ENCODE assay signal across 1 cellular context in the genomic region with DNA sequence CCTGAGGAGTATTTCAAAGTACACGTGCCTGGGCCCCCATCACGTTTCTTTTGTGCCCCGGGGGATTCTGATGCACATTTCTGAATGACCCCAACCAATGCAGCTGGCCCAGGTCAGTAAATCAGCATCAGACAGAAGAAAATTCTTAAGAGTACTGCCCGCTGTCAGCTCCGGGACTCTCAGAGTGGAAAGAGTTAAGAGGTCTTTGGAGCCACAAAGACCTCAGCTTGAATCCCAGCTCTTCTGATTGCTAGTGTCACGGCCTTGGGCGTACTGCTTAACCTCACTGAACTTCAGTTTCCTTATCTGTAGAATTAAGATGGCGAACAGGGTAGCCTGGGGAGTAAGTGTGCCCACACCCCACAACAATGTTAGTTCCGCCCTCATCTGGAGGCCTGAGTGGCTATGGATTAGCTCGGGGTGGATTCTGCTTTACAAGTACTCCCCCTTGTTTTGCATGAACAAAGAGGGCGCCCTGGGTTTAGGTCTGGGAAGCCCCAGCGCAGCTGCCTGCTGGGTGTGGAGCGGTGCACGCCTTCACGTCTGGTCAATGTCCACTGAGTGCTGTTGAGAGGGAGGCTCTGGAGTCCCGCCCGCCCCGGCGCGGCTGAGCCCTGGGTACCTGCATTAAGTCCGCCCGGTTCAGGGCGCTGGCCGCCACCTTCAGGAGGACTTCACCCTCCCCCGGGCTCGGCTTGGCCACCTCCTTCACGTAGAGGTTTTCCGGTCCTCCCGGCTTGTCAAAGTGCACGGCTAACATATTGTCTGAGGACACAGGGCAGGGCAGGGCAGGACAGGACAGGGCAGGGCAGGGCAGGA.
TF ChIP-seq lines count a peak whose summit lies in the region.

No MANE protein-coding gene starts in this region.

TF ChIP-seq in K562, 482 proteins besides CTCF, POLR2A, EP300 and RAD21 (continued from another document and continues in another):
- TF ChIP-seq, protein P1, sequence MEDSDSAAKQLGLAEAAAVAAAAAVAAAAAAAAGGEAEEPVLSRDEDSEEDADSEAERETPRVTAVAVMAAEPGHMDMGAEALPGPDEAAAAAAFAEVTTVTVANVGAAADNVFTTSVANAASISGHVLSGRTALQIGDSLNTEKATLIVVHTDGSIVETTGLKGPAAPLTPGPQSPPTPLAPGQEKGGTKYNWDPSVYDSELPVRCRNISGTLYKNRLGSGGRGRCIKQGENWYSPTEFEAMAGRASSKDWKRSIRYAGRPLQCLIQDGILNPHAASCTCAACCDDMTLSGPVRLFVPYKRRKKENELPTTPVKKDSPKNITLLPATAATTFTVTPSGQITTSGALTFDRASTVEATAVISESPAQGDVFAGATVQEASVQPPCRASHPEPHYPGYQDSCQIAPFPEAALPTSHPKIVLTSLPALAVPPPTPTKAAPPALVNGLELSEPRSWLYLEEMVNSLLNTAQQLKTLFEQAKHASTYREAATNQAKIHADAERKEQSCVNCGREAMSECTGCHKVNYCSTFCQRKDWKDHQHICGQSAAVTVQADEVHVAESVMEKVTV (CRISPR knock-in tag; IDR thresholded peaks at IDR 0.05): no peak
- TF ChIP-seq NELFE (IDR thresholded peaks at IDR 0.05; ENCODE audit: insufficient read depth, insufficient read length) (no peak), RFX5 (IDR thresholded peaks at IDR 0.05; ENCODE audit: low read depth, low read length) (no peak), RB1 (IDR thresholded peaks at IDR 0.05; ENCODE audit: low read depth) (no peak), MAFF (IDR thresholded peaks at IDR 0.05; ENCODE audit: low read length) (no peak), NR2F6 (CRISPR knock-in tag; IDR thresholded peaks at IDR 0.05) (no peak), NFATC3 (IDR thresholded peaks at IDR 0.05) (no peak), CBX5 (IDR thresholded peaks at IDR 0.05; ENCODE audit: borderline replicate concordance, low read depth) (0 out of 2 replicates have a peak, but pooled peaks have one; percentile 3), SLC30A9 (CRISPR knock-in tag; IDR thresholded peaks at IDR 0.05) (no peak), NCOR1 (IDR thresholded peaks at IDR 0.05) (0 out of 2 replicates have a peak, but pooled peaks have one; percentile 23), RCOR1 (IDR thresholded peaks at IDR 0.05; ENCODE audit: borderline replicate concordance in 1 of 2, low read depth in 2 of 2, low read length in 2 of 2) (peak in 1 of 2 experiments; percentile 49; a peak in 2 of 4 replicates), SMC3 (conservative IDR thresholded peaks at IDR 0.05; ENCODE audit: insufficient read depth, low read depth, low read length) (peak; percentile 18; the same call in 1 of the 2 replicates), KAT2B (IDR thresholded peaks at IDR 0.05; ENCODE audit: low read depth, low read length) (no peak), ZNF311 (CRISPR knock-in tag; IDR thresholded peaks at IDR 0.05) (no peak), KLF13 (tag; IDR thresholded peaks at IDR 0.05; ENCODE audit: borderline replicate concordance, low read depth) (0 out of 2 replicates have a peak, but pooled peaks have one; percentile 15), ZBTB17 (CRISPR knock-in tag; IDR thresholded peaks at IDR 0.05) (peak; percentile 18; the same call in 1 of the 2 replicates), TCF3 (CRISPR knock-in tag; IDR thresholded peaks at IDR 0.05) (peak; percentile 30), NRF1 (conservative IDR thresholded peaks at IDR 0.05 in 1 of 2, IDR thresholded peaks at IDR 0.05 in 1 of 2) (peak; percentile 76 to 81), TBP (optimal IDR thresholded peaks at IDR 0.05; ENCODE audit: low read depth, low read length) (peak; percentile 40), U2AF1 (optimal IDR thresholded peaks at IDR 0.05; ENCODE audit: low read depth, low read length) (no peak), FOXK2 (conservative IDR thresholded peaks at IDR 0.05 in 1 of 2, IDR thresholded peaks at IDR 0.05 in 1 of 2; ENCODE audit: low read depth in 2 of 2) (peak; percentile 51 to 65; a peak in 2 of 4 replicates)
- TF ChIP-seq, protein P2, sequence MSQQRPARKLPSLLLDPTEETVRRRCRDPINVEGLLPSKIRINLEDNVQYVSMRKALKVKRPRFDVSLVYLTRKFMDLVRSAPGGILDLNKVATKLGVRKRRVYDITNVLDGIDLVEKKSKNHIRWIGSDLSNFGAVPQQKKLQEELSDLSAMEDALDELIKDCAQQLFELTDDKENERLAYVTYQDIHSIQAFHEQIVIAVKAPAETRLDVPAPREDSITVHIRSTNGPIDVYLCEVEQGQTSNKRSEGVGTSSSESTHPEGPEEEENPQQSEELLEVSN (IDR thresholded peaks at IDR 0.05; ENCODE audit: borderline replicate concordance in 1 of 2, extremely low read depth in 1 of 2, insufficient read depth in 1 of 2, insufficient read length in 1 of 2, low read depth in 1 of 2, low read length in 1 of 2, poor library complexity in 1 of 2, severe bottlenecking in 1 of 2): peak in 1 of 2 experiments; percentile 1
- TF ChIP-seq, protein P3, sequence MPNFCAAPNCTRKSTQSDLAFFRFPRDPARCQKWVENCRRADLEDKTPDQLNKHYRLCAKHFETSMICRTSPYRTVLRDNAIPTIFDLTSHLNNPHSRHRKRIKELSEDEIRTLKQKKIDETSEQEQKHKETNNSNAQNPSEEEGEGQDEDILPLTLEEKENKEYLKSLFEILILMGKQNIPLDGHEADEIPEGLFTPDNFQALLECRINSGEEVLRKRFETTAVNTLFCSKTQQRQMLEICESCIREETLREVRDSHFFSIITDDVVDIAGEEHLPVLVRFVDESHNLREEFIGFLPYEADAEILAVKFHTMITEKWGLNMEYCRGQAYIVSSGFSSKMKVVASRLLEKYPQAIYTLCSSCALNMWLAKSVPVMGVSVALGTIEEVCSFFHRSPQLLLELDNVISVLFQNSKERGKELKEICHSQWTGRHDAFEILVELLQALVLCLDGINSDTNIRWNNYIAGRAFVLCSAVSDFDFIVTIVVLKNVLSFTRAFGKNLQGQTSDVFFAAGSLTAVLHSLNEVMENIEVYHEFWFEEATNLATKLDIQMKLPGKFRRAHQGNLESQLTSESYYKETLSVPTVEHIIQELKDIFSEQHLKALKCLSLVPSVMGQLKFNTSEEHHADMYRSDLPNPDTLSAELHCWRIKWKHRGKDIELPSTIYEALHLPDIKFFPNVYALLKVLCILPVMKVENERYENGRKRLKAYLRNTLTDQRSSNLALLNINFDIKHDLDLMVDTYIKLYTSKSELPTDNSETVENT (CRISPR knock-in tag; IDR thresholded peaks at IDR 0.05): no peak
- TF ChIP-seq, protein P4, sequence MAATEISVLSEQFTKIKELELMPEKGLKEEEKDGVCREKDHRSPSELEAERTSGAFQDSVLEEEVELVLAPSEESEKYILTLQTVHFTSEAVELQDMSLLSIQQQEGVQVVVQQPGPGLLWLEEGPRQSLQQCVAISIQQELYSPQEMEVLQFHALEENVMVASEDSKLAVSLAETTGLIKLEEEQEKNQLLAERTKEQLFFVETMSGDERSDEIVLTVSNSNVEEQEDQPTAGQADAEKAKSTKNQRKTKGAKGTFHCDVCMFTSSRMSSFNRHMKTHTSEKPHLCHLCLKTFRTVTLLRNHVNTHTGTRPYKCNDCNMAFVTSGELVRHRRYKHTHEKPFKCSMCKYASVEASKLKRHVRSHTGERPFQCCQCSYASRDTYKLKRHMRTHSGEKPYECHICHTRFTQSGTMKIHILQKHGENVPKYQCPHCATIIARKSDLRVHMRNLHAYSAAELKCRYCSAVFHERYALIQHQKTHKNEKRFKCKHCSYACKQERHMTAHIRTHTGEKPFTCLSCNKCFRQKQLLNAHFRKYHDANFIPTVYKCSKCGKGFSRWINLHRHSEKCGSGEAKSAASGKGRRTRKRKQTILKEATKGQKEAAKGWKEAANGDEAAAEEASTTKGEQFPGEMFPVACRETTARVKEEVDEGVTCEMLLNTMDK (IDR thresholded peaks at IDR 0.05; ENCODE audit: borderline replicate concordance, insufficient read depth, low read depth, low read length, poor library complexity, severe bottlenecking): no peak
- TF ChIP-seq, protein P5, sequence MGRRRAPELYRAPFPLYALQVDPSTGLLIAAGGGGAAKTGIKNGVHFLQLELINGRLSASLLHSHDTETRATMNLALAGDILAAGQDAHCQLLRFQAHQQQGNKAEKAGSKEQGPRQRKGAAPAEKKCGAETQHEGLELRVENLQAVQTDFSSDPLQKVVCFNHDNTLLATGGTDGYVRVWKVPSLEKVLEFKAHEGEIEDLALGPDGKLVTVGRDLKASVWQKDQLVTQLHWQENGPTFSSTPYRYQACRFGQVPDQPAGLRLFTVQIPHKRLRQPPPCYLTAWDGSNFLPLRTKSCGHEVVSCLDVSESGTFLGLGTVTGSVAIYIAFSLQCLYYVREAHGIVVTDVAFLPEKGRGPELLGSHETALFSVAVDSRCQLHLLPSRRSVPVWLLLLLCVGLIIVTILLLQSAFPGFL (CRISPR knock-in tag; IDR thresholded peaks at IDR 0.05): 0 out of 2 replicates have a peak, but pooled peaks have one; percentile 30
- TF ChIP-seq, protein P6, sequence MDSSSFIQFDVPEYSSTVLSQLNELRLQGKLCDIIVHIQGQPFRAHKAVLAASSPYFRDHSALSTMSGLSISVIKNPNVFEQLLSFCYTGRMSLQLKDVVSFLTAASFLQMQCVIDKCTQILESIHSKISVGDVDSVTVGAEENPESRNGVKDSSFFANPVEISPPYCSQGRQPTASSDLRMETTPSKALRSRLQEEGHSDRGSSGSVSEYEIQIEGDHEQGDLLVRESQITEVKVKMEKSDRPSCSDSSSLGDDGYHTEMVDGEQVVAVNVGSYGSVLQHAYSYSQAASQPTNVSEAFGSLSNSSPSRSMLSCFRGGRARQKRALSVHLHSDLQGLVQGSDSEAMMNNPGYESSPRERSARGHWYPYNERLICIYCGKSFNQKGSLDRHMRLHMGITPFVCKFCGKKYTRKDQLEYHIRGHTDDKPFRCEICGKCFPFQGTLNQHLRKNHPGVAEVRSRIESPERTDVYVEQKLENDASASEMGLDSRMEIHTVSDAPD (CRISPR knock-in tag; IDR thresholded peaks at IDR 0.05): no peak
- TF ChIP-seq, protein P7, sequence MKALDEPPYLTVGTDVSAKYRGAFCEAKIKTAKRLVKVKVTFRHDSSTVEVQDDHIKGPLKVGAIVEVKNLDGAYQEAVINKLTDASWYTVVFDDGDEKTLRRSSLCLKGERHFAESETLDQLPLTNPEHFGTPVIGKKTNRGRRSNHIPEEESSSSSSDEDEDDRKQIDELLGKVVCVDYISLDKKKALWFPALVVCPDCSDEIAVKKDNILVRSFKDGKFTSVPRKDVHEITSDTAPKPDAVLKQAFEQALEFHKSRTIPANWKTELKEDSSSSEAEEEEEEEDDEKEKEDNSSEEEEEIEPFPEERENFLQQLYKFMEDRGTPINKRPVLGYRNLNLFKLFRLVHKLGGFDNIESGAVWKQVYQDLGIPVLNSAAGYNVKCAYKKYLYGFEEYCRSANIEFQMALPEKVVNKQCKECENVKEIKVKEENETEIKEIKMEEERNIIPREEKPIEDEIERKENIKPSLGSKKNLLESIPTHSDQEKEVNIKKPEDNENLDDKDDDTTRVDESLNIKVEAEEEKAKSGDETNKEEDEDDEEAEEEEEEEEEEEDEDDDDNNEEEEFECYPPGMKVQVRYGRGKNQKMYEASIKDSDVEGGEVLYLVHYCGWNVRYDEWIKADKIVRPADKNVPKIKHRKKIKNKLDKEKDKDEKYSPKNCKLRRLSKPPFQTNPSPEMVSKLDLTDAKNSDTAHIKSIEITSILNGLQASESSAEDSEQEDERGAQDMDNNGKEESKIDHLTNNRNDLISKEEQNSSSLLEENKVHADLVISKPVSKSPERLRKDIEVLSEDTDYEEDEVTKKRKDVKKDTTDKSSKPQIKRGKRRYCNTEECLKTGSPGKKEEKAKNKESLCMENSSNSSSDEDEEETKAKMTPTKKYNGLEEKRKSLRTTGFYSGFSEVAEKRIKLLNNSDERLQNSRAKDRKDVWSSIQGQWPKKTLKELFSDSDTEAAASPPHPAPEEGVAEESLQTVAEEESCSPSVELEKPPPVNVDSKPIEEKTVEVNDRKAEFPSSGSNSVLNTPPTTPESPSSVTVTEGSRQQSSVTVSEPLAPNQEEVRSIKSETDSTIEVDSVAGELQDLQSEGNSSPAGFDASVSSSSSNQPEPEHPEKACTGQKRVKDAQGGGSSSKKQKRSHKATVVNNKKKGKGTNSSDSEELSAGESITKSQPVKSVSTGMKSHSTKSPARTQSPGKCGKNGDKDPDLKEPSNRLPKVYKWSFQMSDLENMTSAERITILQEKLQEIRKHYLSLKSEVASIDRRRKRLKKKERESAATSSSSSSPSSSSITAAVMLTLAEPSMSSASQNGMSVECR (CRISPR knock-in tag; IDR thresholded peaks at IDR 0.05): 0 out of 2 replicates have a peak, but pooled peaks have one; percentile 51
- TF ChIP-seq, protein P8, sequence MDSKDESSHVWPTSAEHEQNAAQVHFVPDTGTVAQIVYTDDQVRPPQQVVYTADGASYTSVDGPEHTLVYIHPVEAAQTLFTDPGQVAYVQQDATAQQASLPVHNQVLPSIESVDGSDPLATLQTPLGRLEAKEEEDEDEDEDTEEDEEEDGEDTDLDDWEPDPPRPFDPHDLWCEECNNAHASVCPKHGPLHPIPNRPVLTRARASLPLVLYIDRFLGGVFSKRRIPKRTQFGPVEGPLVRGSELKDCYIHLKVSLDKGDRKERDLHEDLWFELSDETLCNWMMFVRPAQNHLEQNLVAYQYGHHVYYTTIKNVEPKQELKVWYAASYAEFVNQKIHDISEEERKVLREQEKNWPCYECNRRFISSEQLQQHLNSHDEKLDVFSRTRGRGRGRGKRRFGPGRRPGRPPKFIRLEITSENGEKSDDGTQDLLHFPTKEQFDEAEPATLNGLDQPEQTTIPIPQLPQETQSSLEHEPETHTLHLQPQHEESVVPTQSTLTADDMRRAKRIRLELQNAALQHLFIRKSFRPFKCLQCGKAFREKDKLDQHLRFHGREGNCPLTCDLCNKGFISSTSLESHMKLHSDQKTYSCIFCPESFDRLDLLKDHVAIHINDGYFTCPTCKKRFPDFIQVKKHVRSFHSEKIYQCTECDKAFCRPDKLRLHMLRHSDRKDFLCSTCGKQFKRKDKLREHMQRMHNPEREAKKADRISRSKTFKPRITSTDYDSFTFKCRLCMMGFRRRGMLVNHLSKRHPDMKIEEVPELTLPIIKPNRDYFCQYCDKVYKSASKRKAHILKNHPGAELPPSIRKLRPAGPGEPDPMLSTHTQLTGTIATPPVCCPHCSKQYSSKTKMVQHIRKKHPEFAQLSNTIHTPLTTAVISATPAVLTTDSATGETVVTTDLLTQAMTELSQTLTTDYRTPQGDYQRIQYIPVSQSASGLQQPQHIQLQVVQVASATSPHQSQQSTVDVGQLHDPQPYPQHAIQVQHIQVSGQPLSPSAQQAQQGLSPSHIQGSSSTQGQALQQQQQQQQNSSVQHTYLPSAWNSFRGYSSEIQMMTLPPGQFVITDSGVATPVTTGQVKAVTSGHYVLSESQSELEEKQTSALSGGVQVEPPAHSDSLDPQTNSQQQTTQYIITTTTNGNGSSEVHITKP (IDR thresholded peaks at IDR 0.05; ENCODE audit: partially characterized antibody): peak; percentile 76
- TF ChIP-seq, protein P9, sequence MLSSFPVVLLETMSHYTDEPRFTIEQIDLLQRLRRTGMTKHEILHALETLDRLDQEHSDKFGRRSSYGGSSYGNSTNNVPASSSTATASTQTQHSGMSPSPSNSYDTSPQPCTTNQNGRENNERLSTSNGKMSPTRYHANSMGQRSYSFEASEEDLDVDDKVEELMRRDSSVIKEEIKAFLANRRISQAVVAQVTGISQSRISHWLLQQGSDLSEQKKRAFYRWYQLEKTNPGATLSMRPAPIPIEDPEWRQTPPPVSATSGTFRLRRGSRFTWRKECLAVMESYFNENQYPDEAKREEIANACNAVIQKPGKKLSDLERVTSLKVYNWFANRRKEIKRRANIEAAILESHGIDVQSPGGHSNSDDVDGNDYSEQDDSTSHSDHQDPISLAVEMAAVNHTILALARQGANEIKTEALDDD (IDR thresholded peaks at IDR 0.05): peak; percentile 71
- TF ChIP-seq, protein P10, sequence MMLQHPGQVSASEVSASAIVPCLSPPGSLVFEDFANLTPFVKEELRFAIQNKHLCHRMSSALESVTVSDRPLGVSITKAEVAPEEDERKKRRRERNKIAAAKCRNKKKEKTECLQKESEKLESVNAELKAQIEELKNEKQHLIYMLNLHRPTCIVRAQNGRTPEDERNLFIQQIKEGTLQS (IDR thresholded peaks at IDR 0.05): no peak
- TF ChIP-seq, protein P10 (CRISPR knock-in tag; conservative IDR thresholded peaks at IDR 0.05): no peak; the same call in 1 of the 2 replicates
